8 cellular contexts compared by ENCODE assay signal in the genomic region with DNA sequence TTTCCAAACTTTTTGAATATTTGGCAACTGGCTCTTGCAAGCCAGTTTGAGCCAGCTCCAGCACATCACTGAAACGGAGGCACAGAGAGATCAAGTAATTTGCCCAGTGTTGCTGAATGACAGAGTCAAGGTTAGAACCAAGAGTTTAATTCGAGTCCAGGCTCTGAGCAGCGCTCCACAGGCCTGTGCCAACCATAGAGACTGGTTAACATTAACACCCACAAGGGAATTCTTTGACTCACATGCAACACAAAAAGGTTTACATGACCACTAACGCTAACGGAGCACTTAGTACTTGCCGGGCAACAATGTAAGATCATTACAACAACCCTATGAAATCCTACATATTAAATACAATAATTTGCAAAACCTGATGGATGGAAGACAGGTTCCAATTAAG. TPM values are rescaled to one million over a fixed set of nuclear protein-coding genes. Genes with fewer than 3 reads are reported as not detected.
DNase-seq lines count a peak whose midpoint lies in the region; ATAC-seq and TF ChIP-seq lines count a peak whose summit lies in the region.

No MANE protein-coding gene starts in this region.

- H3K36me3 Mint-ChIP-seq in activated CD8-positive, alpha-beta T cell treated with anti-CD3 and anti-CD28 coated beads for 36 hours (ENCODE audit: low read depth) = peaks cover 43% of the 10 kb centered on the region

- H3K4me3 ChIP-seq in fibroblast of pulmonary artery (replicated peaks; ENCODE audit: low read depth, low read length) (peak overlapping the region; percentile 75), stomach smooth muscle (ENCODE audit: low read length in 2 of 2) (peak overlapping the region; percentile 82 to 86)

- no peaks in the 10 kb centered on the region for H3K27me3 Mint-ChIP-seq in activated CD8-positive, alpha-beta T cell treated with anti-CD3 and anti-CD28 coated beads for 36 hours

- DNase-seq in activated CD4-positive, alpha-beta T cell treated with anti-CD3 and anti-CD28 coated beads for 48 hours = peak; percentile 40
- DNase-seq in activated CD4-positive, alpha-beta T cell treated with anti-CD3 and anti-CD28 coated beads, Interleukin-2, amount 50 U/mL, for 4 hours = no peak
- peak; percentile 53 for DNase-seq in activated CD8-positive, alpha-beta T cell treated with anti-CD3 and anti-CD28 coated beads for 36 hours
- DNase-seq in fibroblast of pulmonary artery (ENCODE audit: low read depth) (no peak), NCI-H2171 treated with DMSO at 0.1 percent for 48 hours (lab: John Stamatoyannopoulos, UW) (no peak), UCSD-AML1 (lab: John Stamatoyannopoulos, UW; ENCODE audit: unreplicated experiment) (no peak)

- H3K27me3 ChIP-seq in stomach smooth muscle (ENCODE audit: control insufficient read depth in 1 of 2, insufficient read depth in 2 of 2, low read length in 2 of 2) = no peaks in the 10 kb centered on the region

- peaks cover 51% of the 10 kb centered on the region for H3K4me1 ChIP-seq in stomach smooth muscle (ENCODE audit: control insufficient read depth, insufficient read depth, low read length)

- H3K27ac ChIP-seq in stomach smooth muscle (ENCODE audit: low read length) = peak overlapping the region; percentile 71

- H3K27ac Mint-ChIP-seq in activated CD8-positive, alpha-beta T cell treated with anti-CD3 and anti-CD28 coated beads for 36 hours = peak overlapping the region; percentile 75

- no peaks in the 10 kb centered on the region for H3K9me3 Mint-ChIP-seq in activated CD8-positive, alpha-beta T cell treated with anti-CD3 and anti-CD28 coated beads for 36 hours

- intact Hi-C loops in activated CD8-positive, alpha-beta T cell treated with anti-CD3 and anti-CD28 coated beads for 36 hours (cut with micrococcal nuclease) = no loop called here

- POLR2A ChIA-PET in activated CD8-positive, alpha-beta T cell treated with anti-CD3 and anti-CD28 coated beads for 36 hours (lab: Charles Lee) = interaction anchor here (0.7 to 6.2 kb wide), 9 partner anchors 7 to 335 kb away, joined by 3 to 58 read pairs (median 3); no protein-coding TSS in a partner anchor

- ATAC-seq in activated CD8-positive, alpha-beta T cell treated with anti-CD3 and anti-CD28 coated beads for 36 hours = peak; percentile 4
- ATAC-seq in HG03565 (IDR thresholded peaks at IDR 0.05; ENCODE audit: unreplicated experiment) = no peak

- peak overlapping the region in 1 of 2 donors; percentile 70 for H3K9ac ChIP-seq in stomach smooth muscle (ENCODE audit: low read length in 2 of 2)

- no peak for TF ChIP-seq CTCF in activated CD8-positive, alpha-beta T cell treated with anti-CD3 and anti-CD28 coated beads for 36 hours (IDR thresholded peaks at IDR 0.05)
- TF ChIP-seq CTCF in fibroblast of pulmonary artery (IDR thresholded peaks at IDR 0.05; ENCODE audit: low read length, missing control alignments) = no peak

- no peaks in the 10 kb centered on the region for H3K36me3 ChIP-seq in stomach smooth muscle (ENCODE audit: control insufficient read depth in 2 of 2, insufficient read depth in 2 of 2, low read length in 2 of 2)

- peak overlapping the region; percentile 71 for H3K4me3 Mint-ChIP-seq in activated CD8-positive, alpha-beta T cell treated with anti-CD3 and anti-CD28 coated beads for 36 hours

- peaks cover 56% of the 10 kb centered on the region for H3K4me1 Mint-ChIP-seq in activated CD8-positive, alpha-beta T cell treated with anti-CD3 and anti-CD28 coated beads for 36 hours (ENCODE audit: low read depth)

- no peaks in the 10 kb centered on the region for H3K9me3 ChIP-seq in stomach smooth muscle (ENCODE audit: control insufficient read depth in 2 of 2, low read length in 2 of 2)

- CTCF ChIA-PET in activated CD8-positive, alpha-beta T cell treated with anti-CD3 and anti-CD28 coated beads for 36 hours (lab: Charles Lee) = interaction anchor here (1.0 to 7.7 kb wide), 7 partner anchors 11 to 335 kb away, joined by 3 to 38 read pairs (median 4); no protein-coding TSS in a partner anchor

RNA-seq across cellular contexts. Expression of a gene that starts 1.5 kb away (rescaled TPM):
- 100 to 1,000 TPM; 207 to 220 TPM for total RNA-seq in activated CD8-positive, alpha-beta T cell treated with anti-CD3 and anti-CD28 coated beads for 36 hours

RNA-seq across cellular contexts. Expression of a gene that starts 55.7 kb away (rescaled TPM):
- 100 to 1,000 TPM; 200 to 204 TPM for total RNA-seq in activated CD8-positive, alpha-beta T cell treated with anti-CD3 and anti-CD28 coated beads for 36 hours

Comparison
In these comparisons a context has a peak if more than half of its experiments do, and no peak if none do; other contexts are left out.
1. DNase-seq: peak in activated CD4-positive, alpha-beta T cell treated with anti-CD3 and anti-CD28 coated beads for 48 hours (single experiment) and activated CD8-positive, alpha-beta T cell treated with anti-CD3 and anti-CD28 coated beads for 36 hours (single experiment); none in activated CD4-positive, alpha-beta T cell treated with anti-CD3 and anti-CD28 coated beads, Interleukin-2, amount 50 U/mL, for 4 hours (0 of 2), fibroblast of pulmonary artery (single experiment), NCI-H2171 treated with DMSO at 0.1 percent for 48 hours (single experiment) and UCSD-AML1 (single experiment).